1 cellular context compared by ENCODE assay signal in the genomic region with DNA sequence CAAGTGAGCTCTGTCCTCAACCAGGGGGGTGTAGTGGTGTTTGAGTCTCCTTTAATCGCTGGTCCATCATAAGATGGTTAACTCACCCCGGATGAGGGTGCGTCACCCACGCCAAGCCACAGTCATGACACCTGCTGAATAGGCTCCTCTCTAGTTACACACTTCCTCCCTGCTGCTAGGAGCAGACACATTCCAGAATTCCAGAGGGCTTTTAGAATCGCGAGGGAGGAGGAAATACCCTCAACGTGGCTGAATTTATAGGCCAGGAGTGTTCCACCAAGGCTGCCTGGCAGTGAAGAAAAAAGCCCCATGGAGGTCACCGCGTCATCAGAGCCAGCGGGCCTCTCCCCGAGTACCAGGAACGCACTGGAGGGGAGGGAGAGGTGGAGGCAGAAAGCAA.
TF ChIP-seq lines count a peak whose summit lies in the region.

No MANE protein-coding gene starts in this region.

TF ChIP-seq in GM12878, 131 proteins besides CTCF, POLR2A, EP300 and RAD21 (continued from another document):
- TF ChIP-seq TCF3 (IDR thresholded peaks at IDR 0.05; ENCODE audit: borderline replicate concordance, insufficient read depth, low read depth, low read length), result no peak
- no peak for TF ChIP-seq ZZZ3 (IDR thresholded peaks at IDR 0.05; ENCODE audit: control insufficient read depth, insufficient read length, low read depth)
- TF ChIP-seq BRCA1 (IDR thresholded peaks at IDR 0.05; ENCODE audit: low read depth, low read length), result no peak
- TF ChIP-seq ESRRA (IDR thresholded peaks at IDR 0.05; ENCODE audit: low read length), result no peak
- TF ChIP-seq CREM (IDR thresholded peaks at IDR 0.05; ENCODE audit: low read depth), result no peak
